9 cellular contexts compared by ENCODE assay signal in the genomic region with DNA sequence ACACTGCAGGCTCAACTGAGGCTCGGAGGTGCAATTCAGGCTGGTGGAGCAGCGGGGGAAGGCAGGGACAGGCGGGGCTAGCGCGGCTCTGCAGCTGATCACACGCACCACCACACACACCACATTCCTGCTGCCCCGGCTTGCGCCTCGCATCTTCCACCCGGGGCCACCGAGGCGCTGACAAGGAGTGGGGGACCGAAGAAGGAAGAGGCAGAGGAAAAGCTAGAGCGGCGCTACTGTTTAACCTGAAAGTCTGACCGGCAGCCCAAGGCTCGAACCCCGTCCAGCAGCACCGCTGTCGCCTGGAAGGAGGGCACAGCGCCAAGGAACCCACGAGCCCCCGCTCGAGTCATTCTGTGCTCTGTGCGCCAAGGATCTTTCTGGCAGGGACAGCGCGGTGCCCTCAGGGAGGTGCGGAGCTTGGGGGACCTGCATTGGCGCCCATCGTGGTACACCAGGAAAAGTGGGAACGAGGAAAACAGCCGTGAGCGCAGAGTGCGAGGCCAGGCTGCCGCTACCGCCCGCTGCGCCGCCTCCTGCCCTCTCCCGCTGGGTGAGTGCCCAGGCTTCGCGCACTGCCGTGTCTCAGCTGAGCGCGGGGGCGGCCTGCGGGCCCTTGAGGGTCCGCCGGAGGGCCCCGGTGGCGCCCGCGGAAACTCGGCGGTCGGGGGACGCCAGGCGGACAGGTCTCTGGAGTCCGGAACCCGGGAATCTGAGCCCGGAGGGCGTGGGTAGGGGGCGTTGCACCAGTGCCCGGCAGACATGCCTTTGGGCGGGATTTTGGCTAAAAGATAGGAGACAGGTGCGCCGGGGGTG. TPM values are rescaled to one million over a fixed set of nuclear protein-coding genes. Genes with fewer than 3 reads are reported as not detected.
DNase-seq lines count a peak whose midpoint lies in the region; ATAC-seq and TF ChIP-seq lines count a peak whose summit lies in the region.
"Had no signal": no experiment of that assay in that cellular context is flagged by ENCODE, and none has a peak within 500 bp of the region (broad histone marks: within the 10 kb centered on the region; RNA-seq: fewer than 3 reads in every experiment).

No MANE protein-coding gene starts in this region.

- H3K27me3 ChIP-seq in breast epithelium (peaks cover 0 to 27% of the 10 kb centered on the region in 2 donors), right lobe of liver (no peaks in the 10 kb centered on the region), tibial nerve (peaks cover 0 to 23% of the 10 kb centered on the region in 2 donors)

- H3K9me3 ChIP-seq in breast epithelium (no peaks in the 10 kb centered on the region), right lobe of liver (no peaks in the 10 kb centered on the region), tibial nerve (no peaks in the 10 kb centered on the region)

- DNase-seq in NCI-H1092 treated with DMSO at 0.1 percent for 48 hours (lab: John Stamatoyannopoulos, UW), result peak; percentile 66
- no peak for DNase-seq in NCI-H1092 (lab: John Stamatoyannopoulos, UW)
- DNase-seq in breast epithelium (ENCODE audit: low spot score in 2 of 2), result no peak
- DNase-seq in right lobe of liver, result peak; percentile 48 to 69 (median 63)
- no peak for DNase-seq in tibial nerve (ENCODE audit: low spot score in 2 of 2)
- no peak for DNase-seq in stimulated activated CD4-positive, alpha-beta T cell treated with anti-CD3 and anti-CD28 coated beads, Interleukin-12 subunit alpha, Interleukin-12 subunit beta, amount 100 ng/mL, for 4 hours
- DNase-seq in pons (ENCODE audit: low spot score), result no peak
- no peak for DNase-seq in middle frontal gyrus (ENCODE audit: extremely low spot score, low spot score)

- no peaks in the 10 kb centered on the region for H3K4me1 ChIP-seq in breast epithelium
- H3K4me1 ChIP-seq in right lobe of liver, result peaks cover 0 to 9% (median 4%) of the 10 kb centered on the region in 4 donors
- peaks cover 0 to 29% (median 5%) of the 10 kb centered on the region in 4 donors for H3K4me1 ChIP-seq in tibial nerve

- no peaks in the 10 kb centered on the region for H3K36me3 ChIP-seq in breast epithelium
- H3K36me3 ChIP-seq in right lobe of liver, result no peaks in the 10 kb centered on the region
- H3K36me3 ChIP-seq in tibial nerve, result no peaks in the 10 kb centered on the region

- ATAC-seq in right lobe of liver, result peak; percentile 60 to 76 (median 70)
- ATAC-seq: K562 had no signal

- H3K4me3 ChIP-seq in breast epithelium, result peak overlapping the region; percentile 33 to 69 (median 51)
- H3K4me3 ChIP-seq in right lobe of liver, result peak overlapping the region; percentile 57 to 63 (median 57)
- peak overlapping the region; percentile 37 to 54 (median 46) for H3K4me3 ChIP-seq in tibial nerve
- H3K4me3 ChIP-seq: K562 had no signal

- WGBS in right lobe of liver (ENCODE audit: insufficient coverage, low coverage, low lambda C conversion rate, missing lambda C conversion rate), result 0% methylated on average over 26 of the region's 67 CpGs
- 1 to 2% methylated on average over 30 to 44 of the region's 67 CpGs for WGBS in tibial nerve, 2 donors

- TF ChIP-seq CTCF in breast epithelium (IDR thresholded peaks at IDR 0.05) (no peak), right lobe of liver (IDR thresholded peaks at IDR 0.05) (no peak), tibial nerve (IDR thresholded peaks at IDR 0.05) (no peak)

- no peak for TF ChIP-seq EP300 in tibial nerve (IDR thresholded peaks at IDR 0.05)

- intact Hi-C loops in breast epithelium (cut with DNase I; ENCODE audit: low total_unique reads), result no loop called here
- intact Hi-C loops in right lobe of liver (cut with DNase I), result no loop called here

- H3K27ac ChIP-seq in breast epithelium, result no peak overlapping the region
- peak overlapping the region; percentile 9 to 47 (median 38) for H3K27ac ChIP-seq in right lobe of liver
- H3K27ac ChIP-seq in tibial nerve, result peak overlapping the region in 2 of 4 donors; percentile 49 to 51

- TF ChIP-seq POLR2A in breast epithelium (IDR thresholded peaks at IDR 0.05), result no peak
- TF ChIP-seq POLR2A in right lobe of liver (IDR thresholded peaks at IDR 0.05), result no peak
- TF ChIP-seq POLR2A in tibial nerve (IDR thresholded peaks at IDR 0.05), result no peak

RNA-seq across cellular contexts. Expression of a gene that starts 0.9 kb away (rescaled TPM):
- total RNA-seq in breast epithelium (1 to 10 TPM in 1 of 3 donors, under 1 TPM in 2; under 0.01 to 1.6 (median under 0.01) TPM), right lobe of liver (1 to 10 TPM in 1 of 6 experiments, under 1 TPM in 5; 0.12 to 1.5 (median 0.52) TPM), tibial nerve (10 to 100 TPM in 3 of 4 donors, 1 to 10 TPM in 1; 6.6 to 31.5 (median 17.9) TPM)
- total RNA-seq: K562 had no signal

Comparison
In these comparisons a context has a peak if more than half of its experiments do, and no peak if none do; other contexts are left out.
1. DNase-seq: peak in NCI-H1092 treated with DMSO at 0.1 percent for 48 hours (single experiment) and right lobe of liver (3 of 3); none in NCI-H1092 (single experiment), breast epithelium (0 of 2), tibial nerve (0 of 2), stimulated activated CD4-positive, alpha-beta T cell treated with anti-CD3 and anti-CD28 coated beads, Interleukin-12 subunit alpha, Interleukin-12 subunit beta, amount 100 ng/mL, for 4 hours (single experiment), pons (single experiment) and middle frontal gyrus (single experiment).
2. H3K27ac ChIP-seq: peak in right lobe of liver (3 of 3); none in breast epithelium (0 of 2).
3. Peak in every context shown above with its lines, with median percentiles within 50 percentile points of each other: H3K4me3 ChIP-seq.